Comparison of ENCODE assay signal across 1 cellular context in the genomic region with DNA sequence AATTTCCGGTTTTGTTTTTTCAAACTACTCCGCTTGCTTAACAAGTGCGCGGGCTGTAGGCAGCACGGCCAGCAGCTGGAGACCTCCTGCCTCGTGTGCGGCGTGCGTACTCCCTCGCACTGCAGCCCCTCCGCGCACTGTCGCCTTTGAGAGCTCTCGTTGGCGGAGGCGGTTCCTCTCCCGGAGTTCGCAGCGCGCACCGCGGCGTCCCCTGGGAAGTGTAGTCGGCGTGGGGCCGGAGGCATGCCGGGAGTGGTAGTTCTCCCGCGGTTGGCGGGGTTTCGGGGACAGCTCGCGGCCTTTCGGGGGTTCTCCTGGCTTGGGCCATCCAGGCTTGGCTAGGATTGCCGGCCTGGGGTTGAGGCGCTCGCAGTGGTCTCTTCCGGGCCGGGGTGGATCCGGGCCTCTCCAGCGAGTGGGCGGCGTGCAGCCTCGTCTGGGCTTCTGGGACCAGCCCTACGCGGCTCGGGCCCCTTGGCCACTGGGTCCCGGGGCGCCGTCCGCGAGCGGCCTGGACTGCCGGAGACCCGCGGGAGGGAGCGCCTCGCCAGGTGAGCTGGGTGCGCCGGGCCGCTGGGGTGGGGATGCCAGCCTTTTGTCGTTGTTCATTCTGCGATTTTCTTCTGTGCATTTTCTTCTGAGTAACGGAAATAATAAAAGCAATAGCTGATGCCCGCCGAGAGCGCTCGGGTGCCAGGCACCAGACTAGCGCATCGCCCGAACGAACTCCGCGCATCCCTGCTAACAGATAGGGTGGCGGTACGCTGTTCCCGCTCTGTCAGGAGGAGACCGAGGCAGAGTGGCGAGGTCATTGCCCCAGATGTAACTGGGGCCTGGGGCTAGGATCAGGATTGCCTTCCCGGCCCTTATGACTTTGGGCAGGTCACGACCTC.
TF ChIP-seq lines count a peak whose summit lies in the region.

A gene (plus strand): TSS at position 258 of the 893 bp plus-strand sequence. CDS start 1,696 bp downstream, outside the sequence.

TF ChIP-seq in GM23338, 12 proteins besides CTCF, POLR2A, EP300 and RAD21 (continued from another document):
- no peak for TF ChIP-seq EZH2phosphoT487 (IDR thresholded peaks at IDR 0.05; ENCODE audit: unreplicated experiment)
- no peak for TF ChIP-seq STAT1 (IDR thresholded peaks at IDR 0.05; ENCODE audit: unreplicated experiment)
